In the genomic region with DNA sequence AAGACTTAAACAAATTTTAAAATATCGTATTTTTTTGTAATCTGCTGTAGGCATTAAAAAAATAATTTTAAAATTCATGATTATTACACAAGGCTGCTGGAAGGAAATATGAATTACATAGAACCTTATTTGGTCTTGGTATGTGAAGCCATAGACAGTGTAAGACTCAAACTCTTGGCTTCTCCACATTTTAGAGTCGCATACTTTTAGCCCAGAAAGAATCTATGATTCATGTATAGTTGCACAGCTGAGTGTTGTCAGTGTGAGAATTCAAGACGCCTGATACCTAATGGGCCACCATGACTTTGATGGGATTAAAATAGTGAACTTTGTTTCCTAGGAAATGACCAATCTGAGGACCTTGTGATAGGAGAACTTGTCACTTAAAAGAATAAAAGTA, we compare ENCODE assay signal across 16 cellular contexts. TPM values are rescaled to one million over a fixed set of nuclear protein-coding genes. Genes with fewer than 3 reads are reported as not detected.
A peak's percentile ranks its signal among the peaks of the same experiment; 100 is the strongest.
DNase-seq lines count a peak whose midpoint lies in the region; ATAC-seq and TF ChIP-seq lines count a peak whose summit lies in the region.
"Had no signal": no experiment of that assay in that cellular context is flagged by ENCODE, and none has a peak within 500 bp of the region (broad histone marks: within the 10 kb centered on the region; RNA-seq: fewer than 3 reads in every experiment).

No MANE protein-coding gene starts in this region.

- in situ Hi-C loops in astrocyte of the spinal cord (cut with HindIII; ENCODE audit: low sequenced_read_pairs), result no loop called here

- ATAC-seq in GM19324 (IDR thresholded peaks at IDR 0.05; ENCODE audit: low FRiP score, unreplicated experiment), result no peak
- no peak for ATAC-seq in GM21447 (IDR thresholded peaks at IDR 0.05; ENCODE audit: unreplicated experiment)
- ATAC-seq in HG03097 (IDR thresholded peaks at IDR 0.05; ENCODE audit: low FRiP score, unreplicated experiment), result no peak
- ATAC-seq: activated CD4-positive, alpha-beta T cell treated with anti-CD3 and anti-CD28 coated beads for 36 hours; T-helper 17 cell had no signal

- no peaks in the 10 kb centered on the region for H3K9me3 ChIP-seq in iPS-20b (ENCODE audit: insufficient read depth, low read depth, low read length)
- H3K9me3 ChIP-seq: Peyer's patch, sigmoid colon had no signal

- no peaks in the 10 kb centered on the region for H3K27me3 ChIP-seq in iPS-20b (ENCODE audit: insufficient read depth, low read length)
- H3K27me3 ChIP-seq: Peyer's patch, sigmoid colon had no signal

- no peaks in the 10 kb centered on the region for H3K36me3 ChIP-seq in iPS-20b (ENCODE audit: insufficient read depth, low read depth, low read length)
- H3K36me3 ChIP-seq: Peyer's patch, sigmoid colon had no signal

- DNase-seq in HT1080 (ENCODE audit: low read depth) (peak; percentile 2), astrocyte of the spinal cord (ENCODE audit: low read depth, low spot score) (peak; percentile 64), SIG-M5 (lab: John Stamatoyannopoulos, UW) (no peak)
- DNase-seq: activated CD4-positive, alpha-beta T cell treated with anti-CD3 and anti-CD28 coated beads for 36 hours; activated T-cell treated with anti-CD3 and anti-CD28 coated beads for 4 hours; amygdala; COR-L47; NCI-H1417 treated with DMSO at 0.1 percent for 48 hours; NCI-H510A; Peyer's patch; sigmoid colon; T-helper 17 cell had no signal

- H3K9ac ChIP-seq in iPS-20b (ENCODE audit: low read depth, low read length), result no peak overlapping the region

- TF ChIP-seq CTCF in astrocyte of the spinal cord (IDR thresholded peaks at IDR 0.05; ENCODE audit: low read depth, low read length), result no peak

- H3K27ac ChIP-seq in iPS-20b (ENCODE audit: low read length), result no peak overlapping the region
- H3K27ac ChIP-seq: Peyer's patch had no signal

- peaks cover 4% of the 10 kb centered on the region; the same call in 1 of the 2 replicates for H3K4me1 ChIP-seq in iPS-20b (ENCODE audit: insufficient read depth, low read length)
- H3K4me1 ChIP-seq: Peyer's patch had no signal

- H3K4me3 ChIP-seq in astrocyte of the spinal cord (ENCODE audit: low read depth, low read length) (no peak overlapping the region), iPS-20b (ENCODE audit: low read length) (peak overlapping the region; percentile 94)

RNA-seq across cellular contexts. Expression of gene INTU, which starts 1.4 kb away (rescaled TPM):
- 0.90 and 1.00 TPM in 2 replicates for total RNA-seq in HT1080 (2014; rRNA removed; shearing (Covaris generic))
- polyA plus RNA-seq in HT1080 (2015; cell fraction: cytosol; rRNA removed), result 0.96 and 1.3 TPM in 2 replicates
- polyA plus RNA-seq in HT1080 (2015; cell fraction: nucleus; rRNA removed), result 9.2 and 10.1 TPM in 2 replicates
